ENCODE assay signal across 1 cellular context in genomic region chr1:158212315-158212714, GRCh38.
TF ChIP-seq lines count a peak whose summit lies in the region.

No MANE protein-coding gene starts in this region.

TF ChIP-seq in H1, 55 proteins besides CTCF, POLR2A, EP300 and RAD21:
- TF ChIP-seq KDM1A (IDR thresholded peaks at IDR 0.05; ENCODE audit: borderline replicate concordance, low read length) (no peak), SIN3A (conservative IDR thresholded peaks at IDR 0.05 in 1 of 2, IDR thresholded peaks at IDR 0.05 in 1 of 2; ENCODE audit: low read depth in 1 of 2, low read length in 2 of 2) (no peak), ATF2 (IDR thresholded peaks at IDR 0.05; ENCODE audit: low read length) (no peak)
